ENCODE assay signal across 8 cellular contexts in the genomic region with DNA sequence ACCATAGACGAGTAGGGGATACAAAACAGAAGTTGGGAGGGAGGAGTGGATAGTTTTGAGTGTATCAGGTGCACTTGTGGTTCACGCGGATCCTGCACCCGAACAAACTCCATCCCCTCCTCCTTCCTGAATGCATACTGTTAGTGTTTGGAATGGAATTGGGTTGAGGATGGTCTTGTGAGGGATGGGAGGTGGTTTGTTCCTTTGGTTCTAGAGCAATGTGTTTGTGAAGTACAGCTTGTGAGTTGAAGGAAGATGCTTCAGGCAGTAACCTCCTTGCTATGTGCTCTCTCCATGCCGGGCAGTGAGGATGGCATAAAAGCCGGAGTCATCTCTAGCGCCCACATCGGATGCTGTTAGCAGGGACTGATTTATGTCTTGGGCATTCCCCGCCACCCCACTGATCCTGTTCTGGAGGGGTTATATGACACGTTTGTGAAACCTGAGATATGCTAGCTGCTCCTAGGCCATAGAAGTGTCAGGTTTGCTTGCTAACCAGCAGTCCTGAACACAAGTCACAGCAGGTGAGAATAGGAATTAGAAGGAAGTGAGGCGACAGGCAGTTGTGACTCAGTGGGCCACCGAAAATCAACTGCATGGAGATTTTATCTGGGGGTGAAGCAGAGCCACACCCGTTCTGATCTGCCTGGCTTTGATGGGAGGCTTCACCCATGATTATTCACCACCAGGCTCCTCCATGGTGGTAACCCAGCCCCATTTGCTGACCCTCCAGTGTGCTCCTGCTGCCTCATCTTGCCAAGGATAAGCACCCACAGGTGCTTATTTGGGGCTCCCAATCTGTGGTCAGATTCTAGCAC. TPM values are rescaled to one million over a fixed set of nuclear protein-coding genes. Genes with fewer than 3 reads are reported as not detected.
DNase-seq lines count a peak whose midpoint lies in the region; ATAC-seq and TF ChIP-seq lines count a peak whose summit lies in the region.

No MANE protein-coding gene starts in this region.

- H3K4me3 Mint-ChIP-seq in CD14-positive monocyte (peak overlapping the region; percentile 88 to 99), IgD-negative memory B cell (peak overlapping the region; percentile 78 to 94 (median 90))

- H3K4me1 Mint-ChIP-seq in CD14-positive monocyte = peaks cover 66% of the 10 kb centered on the region
- H3K4me1 Mint-ChIP-seq in IgD-negative memory B cell = peaks cover 28 to 46% (median 43%) of the 10 kb centered on the region in 3 donors

- DNase-seq in CD14-positive monocyte (ENCODE audit: low spot score) = peak; percentile 53

- no peak for ATAC-seq in HG03565 (IDR thresholded peaks at IDR 0.05; ENCODE audit: unreplicated experiment)
- ATAC-seq in GM18520 (IDR thresholded peaks at IDR 0.05; ENCODE audit: unreplicated experiment) = no peak

- H3K4me3 ChIP-seq in mucosa of stomach (ENCODE audit: low read length) = peak overlapping the region; percentile 32
- peak overlapping the region; percentile 71 to 88 (median 81) for H3K4me3 ChIP-seq in subcutaneous abdominal adipose tissue (ENCODE audit: low read depth in 1 of 5, low read length in 5 of 5)

- H3K9me3 ChIP-seq in mucosa of stomach (ENCODE audit: control insufficient read depth, low read length) (no peaks in the 10 kb centered on the region), subcutaneous abdominal adipose tissue (ENCODE audit: control insufficient read depth in 5 of 5, low read length in 5 of 5) (no peaks in the 10 kb centered on the region)

- intact Hi-C loops in CD14-positive monocyte (cut with micrococcal nuclease) = loop anchor here (2.0 to 5.0 kb wide), 2 partner anchors 35 to 36 kb away; no protein-coding TSS in a partner anchor

- TF ChIP-seq CTCF in CD14-positive monocyte (IDR thresholded peaks at IDR 0.05) (no peak), VCaP (conservative IDR thresholded peaks at IDR 0.05) (no peak)

- H3K9ac ChIP-seq in mucosa of stomach (ENCODE audit: low read length) = peak overlapping the region; percentile 56
- H3K9ac ChIP-seq in subcutaneous abdominal adipose tissue (ENCODE audit: low read length in 5 of 5) = peak overlapping the region in 3 of 5 donors; percentile 30 to 68 (median 45)

- peaks cover 0 to 15% (median 8%) of the 10 kb centered on the region in 3 donors for H3K27me3 Mint-ChIP-seq in CD14-positive monocyte (ENCODE audit: low read depth in 3 of 3)
- H3K27me3 Mint-ChIP-seq in IgD-negative memory B cell = peaks cover 12% of the 10 kb centered on the region

- H3K9me3 Mint-ChIP-seq in CD14-positive monocyte (peaks cover 0 to 3% (median 0%) of the 10 kb centered on the region in 7 donors), IgD-negative memory B cell (no peaks in the 10 kb centered on the region)

- H3K27ac Mint-ChIP-seq in CD14-positive monocyte (peak overlapping the region in 5 of 7 donors; percentile 2 to 59 (median 26)), IgD-negative memory B cell (peak overlapping the region; percentile 76 to 96 (median 78))

- H3K36me3 ChIP-seq in mucosa of stomach (ENCODE audit: control insufficient read depth, insufficient read depth, low read length) (no peaks in the 10 kb centered on the region), subcutaneous abdominal adipose tissue (ENCODE audit: control insufficient read depth in 5 of 5, insufficient read depth in 5 of 5, low read length in 5 of 5) (no peaks in the 10 kb centered on the region)

- H3K27ac ChIP-seq in VCaP (peak overlapping the region; percentile 83; the same call in 1 of the 2 replicates), cingulate gyrus (ENCODE audit: low read depth, low read length) (peak overlapping the region; percentile 15), subcutaneous abdominal adipose tissue (ENCODE audit: low read depth, low read length) (peak overlapping the region; percentile 6)

- H3K36me3 Mint-ChIP-seq in CD14-positive monocyte (peaks cover 7 to 8% of the 10 kb centered on the region in 2 donors), IgD-negative memory B cell (no peaks in the 10 kb centered on the region)

- no peaks in the 10 kb centered on the region for H3K27me3 ChIP-seq in mucosa of stomach (ENCODE audit: control insufficient read depth, insufficient read depth, low read length)
- no peaks in the 10 kb centered on the region for H3K27me3 ChIP-seq in subcutaneous abdominal adipose tissue (ENCODE audit: control insufficient read depth in 5 of 5, insufficient read depth in 4 of 5, low read length in 5 of 5)

- peaks cover 43% of the 10 kb centered on the region for H3K4me1 ChIP-seq in mucosa of stomach (ENCODE audit: control insufficient read depth, insufficient read depth, low read length)
- H3K4me1 ChIP-seq in subcutaneous abdominal adipose tissue (ENCODE audit: control insufficient read depth in 5 of 5, insufficient read depth in 5 of 5, low read length in 5 of 5) = peaks cover 15 to 78% (median 68%) of the 10 kb centered on the region in 5 donors

RNA-seq across cellular contexts. Expression of a gene that starts 2.2 kb away (rescaled TPM):
- under 1 TPM; 0.97 TPM for polyA plus RNA-seq in CD14-positive monocyte
- polyA plus RNA-seq in IgD-negative memory B cell = 5.9 TPM

RNA-seq across cellular contexts. Expression of a gene that starts 37.2 kb away (rescaled TPM):
- under 1 TPM; 0.37 to 0.78 TPM for polyA plus RNA-seq in CD14-positive monocyte
- 1.8 TPM for polyA plus RNA-seq in IgD-negative memory B cell

RNA-seq across cellular contexts. Expression of a gene that starts 40.7 kb away (rescaled TPM):
- not detected for polyA plus RNA-seq in CD14-positive monocyte
- polyA plus RNA-seq in IgD-negative memory B cell = 0.39 TPM

Comparison
In these comparisons a context has a peak if more than half of its experiments do, and no peak if none do; other contexts are left out.
1. H3K27ac ChIP-seq: peak in every context shown above with its lines; median percentile 83 in VCaP; 15 in cingulate gyrus; 6 in subcutaneous abdominal adipose tissue.